Comparison of ENCODE assay signal across 13 cellular contexts in genomic region chr4:182736207-182736606, GRCh38.
"Had no signal": no experiment of that assay in that cellular context is flagged by ENCODE, and none has a peak within 500 bp of the region (broad histone marks: within the 10 kb centered on the region; RNA-seq: fewer than 3 reads in every experiment).

No MANE protein-coding gene starts in this region.

- ATAC-seq: activated T-helper 17 cell treated with anti-CD3 and anti-CD28 coated beads, Interleukin-2, amount 50 U/mL, for 72 hours; body of pancreas; naive thymus-derived CD8-positive, alpha-beta T cell; right lobe of liver; stimulated activated naive B cell treated with anti-CD40 and anti-IgM and Interleukin-4, amounts not matched to agents 10 μg/mL and 1 μg/mL and 100 μg/mL, for 72 hours had no signal

- H3K4me1 ChIP-seq: body of pancreas, right lobe of liver had no signal

- H3K4me1 Mint-ChIP-seq: activated B cell treated with CpG ODN at 0.5 μM for 24 hours; activated CD4-positive, alpha-beta T cell treated with anti-CD3 and anti-CD28 coated beads, Interleukin-2, amount 10 ng/mL, durations not matched to agents 7 days and 5 days; activated naive CD4-positive, alpha-beta T cell treated with anti-CD3 and anti-CD28 coated beads, Interleukin-2, amount 50 U/mL, for 24 hours; activated T-helper 17 cell treated with anti-CD3 and anti-CD28 coated beads, Interleukin-2, amount 50 U/mL, for 72 hours; naive thymus-derived CD8-positive, alpha-beta T cell; stimulated activated naive B cell treated with anti-CD40 and anti-IgM and Interleukin-4, amounts not matched to agents 10 μg/mL and 1 μg/mL and 100 μg/mL, for 72 hours had no signal

- H3K27ac ChIP-seq: body of pancreas, right lobe of liver had no signal

- H3K27ac Mint-ChIP-seq: activated B cell treated with CpG ODN at 0.5 μM for 24 hours; activated CD4-positive, alpha-beta T cell treated with anti-CD3 and anti-CD28 coated beads, Interleukin-2, amount 10 ng/mL, durations not matched to agents 7 days and 5 days; activated naive CD4-positive, alpha-beta T cell treated with anti-CD3 and anti-CD28 coated beads, Interleukin-2, amount 50 U/mL, for 24 hours; activated T-helper 17 cell treated with anti-CD3 and anti-CD28 coated beads, Interleukin-2, amount 50 U/mL, for 72 hours; naive thymus-derived CD8-positive, alpha-beta T cell; stimulated activated naive B cell treated with anti-CD40 and anti-IgM and Interleukin-4, amounts not matched to agents 10 μg/mL and 1 μg/mL and 100 μg/mL, for 72 hours had no signal

- H3K9me3 ChIP-seq: body of pancreas, right lobe of liver had no signal

- DNase-seq: activated B cell treated with CpG ODN at 0.5 μM for 24 hours; activated CD4-positive, alpha-beta T cell treated with anti-CD3 and anti-CD28 coated beads, Interleukin-2, amount 10 ng/mL, durations not matched to agents 7 days and 5 days; activated T-cell treated with anti-CD3 and anti-CD28 coated beads for 4 hours; body of pancreas; cerebellar nuclear complex; dermis blood vessel endothelial cell; naive thymus-derived CD8-positive, alpha-beta T cell; right lobe of liver; stimulated activated CD4-positive, alpha-beta T cell treated with anti-CD3 and anti-CD28 coated beads, Interleukin-2, amount 100 ng/mL, for 24 hours; stimulated activated naive B cell treated with anti-CD40 and anti-IgM and Interleukin-4, amounts not matched to agents 10 μg/mL and 1 μg/mL and 100 μg/mL, for 72 hours; trophoblast cell had no signal

- H3K4me3 ChIP-seq: body of pancreas, right lobe of liver had no signal

- H3K9me3 Mint-ChIP-seq: activated B cell treated with CpG ODN at 0.5 μM for 24 hours; activated CD4-positive, alpha-beta T cell treated with anti-CD3 and anti-CD28 coated beads, Interleukin-2, amount 10 ng/mL, durations not matched to agents 7 days and 5 days; activated naive CD4-positive, alpha-beta T cell treated with anti-CD3 and anti-CD28 coated beads, Interleukin-2, amount 50 U/mL, for 24 hours; activated T-helper 17 cell treated with anti-CD3 and anti-CD28 coated beads, Interleukin-2, amount 50 U/mL, for 72 hours; naive thymus-derived CD8-positive, alpha-beta T cell; stimulated activated naive B cell treated with anti-CD40 and anti-IgM and Interleukin-4, amounts not matched to agents 10 μg/mL and 1 μg/mL and 100 μg/mL, for 72 hours had no signal

- H3K27me3 ChIP-seq: body of pancreas, right lobe of liver had no signal

- H3K36me3 ChIP-seq: right lobe of liver had no signal

- H3K36me3 Mint-ChIP-seq: activated naive CD4-positive, alpha-beta T cell treated with anti-CD3 and anti-CD28 coated beads, Interleukin-2, amount 50 U/mL, for 24 hours; naive thymus-derived CD8-positive, alpha-beta T cell; stimulated activated naive B cell treated with anti-CD40 and anti-IgM and Interleukin-4, amounts not matched to agents 10 μg/mL and 1 μg/mL and 100 μg/mL, for 72 hours had no signal

- H3K4me3 Mint-ChIP-seq: activated B cell treated with CpG ODN at 0.5 μM for 24 hours; activated CD4-positive, alpha-beta T cell treated with anti-CD3 and anti-CD28 coated beads, Interleukin-2, amount 10 ng/mL, durations not matched to agents 7 days and 5 days; activated naive CD4-positive, alpha-beta T cell treated with anti-CD3 and anti-CD28 coated beads, Interleukin-2, amount 50 U/mL, for 24 hours; activated T-helper 17 cell treated with anti-CD3 and anti-CD28 coated beads, Interleukin-2, amount 50 U/mL, for 72 hours; naive thymus-derived CD8-positive, alpha-beta T cell; stimulated activated naive B cell treated with anti-CD40 and anti-IgM and Interleukin-4, amounts not matched to agents 10 μg/mL and 1 μg/mL and 100 μg/mL, for 72 hours had no signal
